Comparison of ENCODE assay signal across 8 cellular contexts in the genomic region with DNA sequence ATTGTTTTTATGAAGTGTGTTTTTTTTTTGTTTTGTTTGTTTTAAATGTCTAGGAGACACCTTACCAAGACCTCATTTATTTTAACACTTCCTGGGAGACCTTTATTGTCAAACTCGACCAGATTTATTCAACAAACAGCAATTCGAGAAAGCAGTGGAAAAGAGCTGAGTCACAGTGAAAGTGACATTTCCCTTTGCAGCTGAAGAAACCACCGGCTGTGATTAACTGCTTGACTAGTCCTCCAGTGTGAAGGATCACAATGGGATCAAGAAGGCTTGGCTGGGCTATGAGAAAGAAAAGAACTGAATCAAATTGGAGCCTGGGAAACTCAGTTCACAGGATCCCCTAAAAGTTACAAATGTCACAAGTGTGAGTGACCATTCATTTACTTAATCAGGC. TPM values are rescaled to one million over a fixed set of nuclear protein-coding genes. Genes with fewer than 3 reads are reported as not detected.
DNase-seq lines count a peak whose midpoint lies in the region; ATAC-seq and TF ChIP-seq lines count a peak whose summit lies in the region.

No MANE protein-coding gene starts in this region.

- no peak for TF ChIP-seq CTCF in epithelial cell of esophagus (IDR thresholded peaks at IDR 0.05; ENCODE audit: insufficient read depth, low read depth, low read length, missing control alignments)
- TF ChIP-seq CTCF in upper lobe of right lung (IDR thresholded peaks at IDR 0.05) = no peak

- ATAC-seq in GM18505 (IDR thresholded peaks at IDR 0.05; ENCODE audit: unreplicated experiment) = peak; percentile 96
- peak; percentile 97 for ATAC-seq in GM21825 (IDR thresholded peaks at IDR 0.05; ENCODE audit: unreplicated experiment)
- peak; percentile 39 for ATAC-seq in upper lobe of right lung
- ATAC-seq in HG02970 (IDR thresholded peaks at IDR 0.05; ENCODE audit: low FRiP score, unreplicated experiment) = no peak

- no peaks in the 10 kb centered on the region for H3K9me3 ChIP-seq in upper lobe of right lung

- H3K4me3 ChIP-seq in Jurkat, Clone E6-1 (ENCODE audit: low read length) = no peak overlapping the region
- H3K4me3 ChIP-seq in epithelial cell of esophagus (ENCODE audit: low read length) (no peak overlapping the region), upper lobe of right lung (no peak overlapping the region)

- no peaks in the 10 kb centered on the region for H3K36me3 ChIP-seq in upper lobe of right lung

- no peak for TF ChIP-seq POLR2A in GM18505 (IDR thresholded peaks at IDR 0.05; ENCODE audit: borderline replicate concordance, extremely low read depth, insufficient read depth, insufficient read length)

- peak; percentile 5 for DNase-seq in Jurkat, Clone E6-1 (ENCODE audit: low read depth, low spot score)
- peak; percentile 89 for DNase-seq in epithelial cell of esophagus (ENCODE audit: low read depth)
- DNase-seq in upper lobe of right lung = no peak
- DNase-seq in stimulated activated CD4-positive, alpha-beta T cell treated with anti-CD3 and anti-CD28 coated beads, Interleukin-1b, Interleukin-23, amount 100 ng/mL, for 48 hours = no peak
- DNase-seq in NCI-H2227 (lab: John Stamatoyannopoulos, UW; ENCODE audit: unreplicated experiment) = no peak

- H3K4me1 ChIP-seq in upper lobe of right lung = no peaks in the 10 kb centered on the region

- intact Hi-C loops in upper lobe of right lung (cut with DNase I) = no loop called here

- H3K27me3 ChIP-seq in upper lobe of right lung = no peaks in the 10 kb centered on the region

- no peak overlapping the region for H3K27ac ChIP-seq in upper lobe of right lung

RNA-seq across cellular contexts. Expression of a gene that starts 11.9 kb away (rescaled TPM):
- not detected for polyA plus RNA-seq in Jurkat, Clone E6-1 (2012; ENCODE audit: insufficient read depth, insufficient read length)
- total RNA-seq in upper lobe of right lung = not detected

Comparison
In these comparisons a context has a peak if more than half of its experiments do, and no peak if none do; other contexts are left out.
1. DNase-seq: peak in Jurkat, Clone E6-1 (single experiment) and epithelial cell of esophagus (single experiment); none in upper lobe of right lung (single experiment), stimulated activated CD4-positive, alpha-beta T cell treated with anti-CD3 and anti-CD28 coated beads, Interleukin-1b, Interleukin-23, amount 100 ng/mL, for 48 hours (single experiment) and NCI-H2227 (single experiment).